In genomic region chr5:10333154-10334006, GRCh38 we compare ENCODE assay signal across 8 cellular contexts. TPM values are rescaled to one million over a fixed set of nuclear protein-coding genes. Genes with fewer than 3 reads are reported as not detected.
A peak's percentile ranks its signal among the peaks of the same experiment; 100 is the strongest.
DNase-seq lines count a peak whose midpoint lies in the region; ATAC-seq lines count a peak whose summit lies in the region.

No MANE protein-coding gene starts in this region.

- peaks cover 51% of the 10 kb centered on the region for H3K27me3 ChIP-seq in H7 (ENCODE audit: control insufficient read depth, insufficient read depth, low read length)

- no peaks in the 10 kb centered on the region for H3K36me3 ChIP-seq in H7 (replicated peaks; ENCODE audit: control insufficient read depth, insufficient read depth, low read length)

- no peaks in the 10 kb centered on the region for H3K36me3 Mint-ChIP-seq in activated CD4-positive, alpha-beta memory T cell treated with anti-CD3 and anti-CD28 coated beads, Interleukin-2, amount 10 ng/mL, durations not matched to agents 7 days and 5 days (ENCODE audit: low read depth)
- peaks cover 0 to 3% (median 0%) of the 10 kb centered on the region in 3 donors for H3K36me3 Mint-ChIP-seq in naive thymus-derived CD8-positive, alpha-beta T cell

- DNase-seq in GM03348 (ENCODE audit: low spot score) (peak; percentile 65), H7 (peak; percentile 87), fibroblast of gingiva (ENCODE audit: low read depth) (peak; percentile 34), NCI-H2081 (lab: John Stamatoyannopoulos, UW) (no peak)
- no peak for DNase-seq in activated CD4-positive, alpha-beta memory T cell treated with anti-CD3 and anti-CD28 coated beads, Interleukin-2, amount 10 ng/mL, durations not matched to agents 7 days and 5 days
- peak in 3 of 10 donors; percentile 9 to 16 (median 14) for DNase-seq in naive thymus-derived CD8-positive, alpha-beta T cell

- peak overlapping the region; percentile 58 for H3K4me3 ChIP-seq in H7 (ENCODE audit: insufficient read depth, low read depth, low read length)

- peaks cover 48% of the 10 kb centered on the region for H3K27me3 Mint-ChIP-seq in activated CD4-positive, alpha-beta memory T cell treated with anti-CD3 and anti-CD28 coated beads, Interleukin-2, amount 10 ng/mL, durations not matched to agents 7 days and 5 days
- peaks cover 22 to 51% (median 36%) of the 10 kb centered on the region in 5 donors for H3K27me3 Mint-ChIP-seq in naive thymus-derived CD8-positive, alpha-beta T cell

- CTCF ChIA-PET in activated CD4-positive, alpha-beta memory T cell treated with anti-CD3 and anti-CD28 coated beads, Interleukin-2, amount 10 ng/mL, durations not matched to agents 7 days and 5 days (lab: Charles Lee), result interaction anchor here (0.6 to 1.1 kb wide), 2 partner anchors 49 to 272 kb away, joined by 3 read pairs; no protein-coding TSS in a partner anchor

- no peaks in the 10 kb centered on the region for H3K9me3 Mint-ChIP-seq in activated CD4-positive, alpha-beta memory T cell treated with anti-CD3 and anti-CD28 coated beads, Interleukin-2, amount 10 ng/mL, durations not matched to agents 7 days and 5 days
- H3K9me3 Mint-ChIP-seq in naive thymus-derived CD8-positive, alpha-beta T cell, result no peaks in the 10 kb centered on the region

- peaks cover 6% of the 10 kb centered on the region for H3K4me1 Mint-ChIP-seq in activated CD4-positive, alpha-beta memory T cell treated with anti-CD3 and anti-CD28 coated beads, Interleukin-2, amount 10 ng/mL, durations not matched to agents 7 days and 5 days
- peaks cover 5 to 10% (median 8%) of the 10 kb centered on the region in 4 donors for H3K4me1 Mint-ChIP-seq in naive thymus-derived CD8-positive, alpha-beta T cell

- peak overlapping the region; percentile 72 for H3K4me3 Mint-ChIP-seq in activated CD4-positive, alpha-beta memory T cell treated with anti-CD3 and anti-CD28 coated beads, Interleukin-2, amount 10 ng/mL, durations not matched to agents 7 days and 5 days
- H3K4me3 Mint-ChIP-seq in naive thymus-derived CD8-positive, alpha-beta T cell, result peak overlapping the region; percentile 82 to 95 (median 89)

- peak; percentile 67 to 72 for ATAC-seq in naive thymus-derived CD8-positive, alpha-beta T cell
- ATAC-seq in HG03565 (IDR thresholded peaks at IDR 0.05; ENCODE audit: unreplicated experiment), result no peak
- ATAC-seq in HG02870 (IDR thresholded peaks at IDR 0.05; ENCODE audit: unreplicated experiment), result no peak

- no peak overlapping the region for H3K27ac Mint-ChIP-seq in activated CD4-positive, alpha-beta memory T cell treated with anti-CD3 and anti-CD28 coated beads, Interleukin-2, amount 10 ng/mL, durations not matched to agents 7 days and 5 days
- peak overlapping the region in 2 of 10 donors; percentile 13 to 41 for H3K27ac Mint-ChIP-seq in naive thymus-derived CD8-positive, alpha-beta T cell

- POLR2A ChIA-PET in activated CD4-positive, alpha-beta memory T cell treated with anti-CD3 and anti-CD28 coated beads, Interleukin-2, amount 10 ng/mL, durations not matched to agents 7 days and 5 days (lab: Charles Lee), result no interaction called here
- POLR2A ChIA-PET in naive thymus-derived CD8-positive, alpha-beta T cell (lab: Charles Lee), result no interaction called here

RNA-seq across cellular contexts. Expression of gene MARCHF6, which starts 20.1 kb away (rescaled TPM):
- 38.0 and 55.4 TPM in 2 replicates for total RNA-seq in H7 (2014; rRNA removed; shearing (Covaris generic))
- 100 to 1,000 TPM; 101 to 109 TPM for total RNA-seq in activated CD4-positive, alpha-beta memory T cell treated with anti-CD3 and anti-CD28 coated beads, Interleukin-2, amount 10 ng/mL, durations not matched to agents 7 days and 5 days
- 100 to 1,000 TPM; 197 to 198 TPM for total RNA-seq in naive thymus-derived CD8-positive, alpha-beta T cell
- polyA plus RNA-seq in naive thymus-derived CD8-positive, alpha-beta T cell, result 10 to 100 TPM; 31.5 to 44.0 (median 38.0) TPM

RNA-seq across cellular contexts. Expression of gene CMBL, which starts 25.7 kb away (rescaled TPM):
- total RNA-seq in H7 (2014; rRNA removed; shearing (Covaris generic)), result 5.2 and 5.3 TPM in 2 replicates
- 1 to 10 TPM; 1.7 to 2.0 TPM for total RNA-seq in activated CD4-positive, alpha-beta memory T cell treated with anti-CD3 and anti-CD28 coated beads, Interleukin-2, amount 10 ng/mL, durations not matched to agents 7 days and 5 days
- under 1 TPM; 0.36 to 0.69 TPM for total RNA-seq in naive thymus-derived CD8-positive, alpha-beta T cell
- under 1 TPM; 0.35 to 0.65 (median 0.51) TPM for polyA plus RNA-seq in naive thymus-derived CD8-positive, alpha-beta T cell

Comparison
In these comparisons a context has a peak if more than half of its experiments do, and no peak if none do; other contexts are left out.
1. DNase-seq: peak in GM03348 (single experiment), H7 (single experiment) and fibroblast of gingiva (single experiment); none in activated CD4-positive, alpha-beta memory T cell treated with anti-CD3 and anti-CD28 coated beads, Interleukin-2, amount 10 ng/mL, durations not matched to agents 7 days and 5 days (single experiment) and NCI-H2081 (0 of 2).
2. ATAC-seq: peak in naive thymus-derived CD8-positive, alpha-beta T cell (2 of 2); none in HG03565 (single experiment) and HG02870 (single experiment).